8 cellular contexts compared by ENCODE assay signal in genomic region chr6:33860706-33861474, GRCh38. TPM values are rescaled to one million over a fixed set of nuclear protein-coding genes. Genes with fewer than 3 reads are reported as not detected.
DNase-seq lines count a peak whose midpoint lies in the region; ATAC-seq and TF ChIP-seq lines count a peak whose summit lies in the region.

No MANE protein-coding gene starts in this region.

- H3K23ac ChIP-seq in mesenchymal stem cell (ENCODE audit: low read length in 2 of 2), result no peak overlapping the region

- H3K18ac ChIP-seq in mesenchymal stem cell (ENCODE audit: low read depth in 1 of 2, low read length in 2 of 2), result no peak overlapping the region

- H3K79me1 ChIP-seq in mesenchymal stem cell (replicated peaks; ENCODE audit: low read length, poor library complexity, severe bottlenecking), result no peaks in the 10 kb centered on the region

- H3K14ac ChIP-seq in mesenchymal stem cell (ENCODE audit: low read length in 2 of 2), result no peak overlapping the region

- H3K27me3 Mint-ChIP-seq in activated T-helper 17 cell treated with anti-CD3 and anti-CD28 coated beads, Interleukin-2, amount 50 U/mL, for 72 hours, result no peaks in the 10 kb centered on the region

- no peak overlapping the region for H3K9ac ChIP-seq in mesenchymal stem cell (ENCODE audit: low read length)

- H3K4me3 ChIP-seq in GM12865 (ENCODE audit: low read depth, low read length) (no peak overlapping the region), mesenchymal stem cell (ENCODE audit: insufficient read depth in 1 of 2, low read depth in 1 of 2, low read length in 2 of 2) (no peak overlapping the region)

- no peak overlapping the region for H2BK15ac ChIP-seq in mesenchymal stem cell (ENCODE audit: low read depth, poor library complexity, severe bottlenecking)

- peaks cover 44 to 46% of the 10 kb centered on the region in 2 experiments for H3K27me3 ChIP-seq in mesenchymal stem cell (ENCODE audit: control insufficient read depth in 1 of 2, insufficient read depth in 1 of 2, low read length in 2 of 2)

- H2AFZ ChIP-seq in mesenchymal stem cell (ENCODE audit: low read depth, low read length), result no peak overlapping the region

- no peaks in the 10 kb centered on the region for H3K9me3 ChIP-seq in mesenchymal stem cell (ENCODE audit: control insufficient read depth, low read length)

- no peak overlapping the region for H2AK5ac ChIP-seq in mesenchymal stem cell (ENCODE audit: low read length, severe bottlenecking)

- no peaks in the 10 kb centered on the region for H3K36me3 ChIP-seq in mesenchymal stem cell (ENCODE audit: control insufficient read depth in 1 of 2, insufficient read depth in 2 of 2, low read depth in 1 of 2, low read length in 2 of 2)

- ATAC-seq in activated T-helper 17 cell treated with anti-CD3 and anti-CD28 coated beads, Interleukin-2, amount 50 U/mL, for 72 hours (replicated peaks), result peak; percentile 13
- no peak for ATAC-seq in GM21423 (IDR thresholded peaks at IDR 0.05; ENCODE audit: unreplicated experiment)
- ATAC-seq in GM18907 (IDR thresholded peaks at IDR 0.05; ENCODE audit: unreplicated experiment), result no peak

- no peak for TF ChIP-seq CTCF in GM12865 (IDR thresholded peaks at IDR 0.05; ENCODE audit: insufficient read depth, low read depth, low read length, missing control alignments)

- no peak overlapping the region for H2BK12ac ChIP-seq in mesenchymal stem cell (ENCODE audit: low read length in 2 of 2)

- H3K4me1 ChIP-seq in mesenchymal stem cell (ENCODE audit: control insufficient read depth, insufficient read depth, low read depth, low read length), result peaks cover 7% of the 10 kb centered on the region

- peak overlapping the region; percentile 4 for H3K4me3 Mint-ChIP-seq in activated T-helper 17 cell treated with anti-CD3 and anti-CD28 coated beads, Interleukin-2, amount 50 U/mL, for 72 hours

- H3K27ac Mint-ChIP-seq in activated T-helper 17 cell treated with anti-CD3 and anti-CD28 coated beads, Interleukin-2, amount 50 U/mL, for 72 hours, result no peak overlapping the region

- no peak overlapping the region for H2BK120ac ChIP-seq in mesenchymal stem cell (ENCODE audit: low read depth, low read length)

- no peak overlapping the region for H3K4ac ChIP-seq in mesenchymal stem cell (ENCODE audit: low read depth in 1 of 2, low read length in 2 of 2)

- no peaks in the 10 kb centered on the region for H3K36me3 Mint-ChIP-seq in activated T-helper 17 cell treated with anti-CD3 and anti-CD28 coated beads, Interleukin-2, amount 50 U/mL, for 72 hours (ENCODE audit: low read depth)

- peak; percentile 88 for DNase-seq in GM12865 (ENCODE audit: low read depth)
- peak; percentile 80 for DNase-seq in NCI-H2029 (lab: John Stamatoyannopoulos, UW)
- DNase-seq in mesenchymal stem cell, result peak; percentile 14
- DNase-seq in NCI-H526 (lab: John Stamatoyannopoulos, UW), result no peak
- DNase-seq in DMS114 treated with DMSO at 0.1 percent for 48 hours (lab: John Stamatoyannopoulos, UW; ENCODE audit: unreplicated experiment), result no peak

- no peak overlapping the region for H3K4me2 ChIP-seq in mesenchymal stem cell (ENCODE audit: low read length, poor library complexity, severe bottlenecking)

- H3K4me1 Mint-ChIP-seq in activated T-helper 17 cell treated with anti-CD3 and anti-CD28 coated beads, Interleukin-2, amount 50 U/mL, for 72 hours, result peaks cover 23% of the 10 kb centered on the region

- H3K27ac ChIP-seq in mesenchymal stem cell (ENCODE audit: low read length, poor library complexity, severe bottlenecking), result no peak overlapping the region

- H4K8ac ChIP-seq in mesenchymal stem cell (ENCODE audit: low read length), result no peak overlapping the region

- WGBS in mesenchymal stem cell, result 78% methylated on average over 7 of the region's 7 CpGs

- H4K91ac ChIP-seq in mesenchymal stem cell (ENCODE audit: low read length), result no peak overlapping the region

- H2BK5ac ChIP-seq in mesenchymal stem cell (ENCODE audit: low read depth, low read length, poor library complexity, severe bottlenecking), result no peak overlapping the region

- no peaks in the 10 kb centered on the region for H3K9me3 Mint-ChIP-seq in activated T-helper 17 cell treated with anti-CD3 and anti-CD28 coated beads, Interleukin-2, amount 50 U/mL, for 72 hours

RNA-seq across cellular contexts. Expression of gene MLN, which starts 57.1 kb away (rescaled TPM):
- not detected for total RNA-seq in activated T-helper 17 cell treated with anti-CD3 and anti-CD28 coated beads, Interleukin-2, amount 50 U/mL, for 72 hours
- not detected for polyA plus RNA-seq in mesenchymal stem cell (2013, experiment 1 of 2)
- polyA plus RNA-seq in mesenchymal stem cell (2013, experiment 2 of 2), result not detected

Comparison
In these comparisons a context has a peak if more than half of its experiments do, and no peak if none do; other contexts are left out.
1. DNase-seq: peak in GM12865 (single experiment), NCI-H2029 (single experiment) and mesenchymal stem cell (single experiment); none in NCI-H526 (0 of 2) and DMS114 treated with DMSO at 0.1 percent for 48 hours (single experiment).